1 cellular context compared by ENCODE assay signal in genomic region chr4:184474261-184475095, GRCh38.
TF ChIP-seq lines count a peak whose summit lies in the region.

IRF2 (minus strand) TSS chr4:184474550; CDS start chr4:184429064, 45,486 bp downstream.

TF ChIP-seq in HEK293, 187 proteins besides CTCF, POLR2A, EP300 and RAD21 (continued from another document and continues in another):
- no peak for TF ChIP-seq ZNF704 (tag by site-specific recombination; IDR thresholded peaks at IDR 0.05)
- TF ChIP-seq ZNF776 (tag by site-specific recombination; IDR thresholded peaks at IDR 0.05; ENCODE audit: borderline replicate concordance): no peak
- peak; percentile 68 for TF ChIP-seq ZFP37 (tag by site-specific recombination; IDR thresholded peaks at IDR 0.05)
- no peak for TF ChIP-seq KLF9 (tag by site-specific recombination; IDR thresholded peaks at IDR 0.05; ENCODE audit: low read depth)
- TF ChIP-seq ZNF274 (IDR thresholded peaks at IDR 0.05; ENCODE audit: low read length): no peak
- TF ChIP-seq ZNF274 (tag by site-specific recombination; IDR thresholded peaks at IDR 0.05; ENCODE audit: borderline replicate concordance): no peak
- no peak for TF ChIP-seq HOXD13 (CRISPR knock-in tag; IDR thresholded peaks at IDR 0.05; ENCODE audit: borderline replicate concordance)
- TF ChIP-seq TRIM28 (IDR thresholded peaks at IDR 0.05; ENCODE audit: borderline replicate concordance, low read length): no peak
- no peak for TF ChIP-seq ZNF157 (tag by site-specific recombination; IDR thresholded peaks at IDR 0.05)
- TF ChIP-seq ZNF341 (tag by site-specific recombination; IDR thresholded peaks at IDR 0.05; ENCODE audit: low read depth): peak; percentile 95
- TF ChIP-seq REPIN1 (tag by site-specific recombination; IDR thresholded peaks at IDR 0.05; ENCODE audit: low read depth): no peak
- TF ChIP-seq PRDM1 (tag by site-specific recombination; IDR thresholded peaks at IDR 0.05): peak; percentile 78
- TF ChIP-seq ZNF324 (tag by site-specific recombination; IDR thresholded peaks at IDR 0.05): no peak
- TF ChIP-seq EGR2 (tag by site-specific recombination; IDR thresholded peaks at IDR 0.05; ENCODE audit: low read depth): peak; percentile 53
- no peak for TF ChIP-seq ZNF600 (tag by site-specific recombination; IDR thresholded peaks at IDR 0.05)
- peak; percentile 75 for TF ChIP-seq ZEB2 (tag by site-specific recombination; IDR thresholded peaks at IDR 0.05)
- no peak for TF ChIP-seq ZNF169 (tag by site-specific recombination; IDR thresholded peaks at IDR 0.05)
- no peak for TF ChIP-seq ZNF529 (tag by site-specific recombination; IDR thresholded peaks at IDR 0.05; ENCODE audit: insufficient replicate concordance)
- no peak for TF ChIP-seq ZNF138 (tag by site-specific recombination; IDR thresholded peaks at IDR 0.05; ENCODE audit: borderline replicate concordance)
- no peak for TF ChIP-seq ZNF184 (tag by site-specific recombination; IDR thresholded peaks at IDR 0.05)
- TF ChIP-seq ZNF214 (tag by site-specific recombination; IDR thresholded peaks at IDR 0.05; ENCODE audit: borderline replicate concordance): no peak
- no peak for TF ChIP-seq HOXC10 (CRISPR knock-in tag; IDR thresholded peaks at IDR 0.05)
- TF ChIP-seq ZNF426 (tag by site-specific recombination; IDR thresholded peaks at IDR 0.05): no peak
- TF ChIP-seq MYNN (tag by site-specific recombination; IDR thresholded peaks at IDR 0.05; ENCODE audit: borderline replicate concordance): no peak
- peak; percentile 84 for TF ChIP-seq ZIC2 (tag by site-specific recombination; IDR thresholded peaks at IDR 0.05)
- TF ChIP-seq PRDM10 (tag by site-specific recombination; IDR thresholded peaks at IDR 0.05): no peak; the same call in 1 of the 2 replicates
- no peak for TF ChIP-seq ZNF416 (tag by site-specific recombination; IDR thresholded peaks at IDR 0.05)
- TF ChIP-seq ZNF843 (tag by site-specific recombination; IDR thresholded peaks at IDR 0.05): no peak
- no peak for TF ChIP-seq ZNF521 (tag by site-specific recombination; IDR thresholded peaks at IDR 0.05)
- TF ChIP-seq PATZ1 (tag by site-specific recombination; IDR thresholded peaks at IDR 0.05): peak; percentile 74
- TF ChIP-seq ZBTB20 (tag by site-specific recombination; IDR thresholded peaks at IDR 0.05): peak; percentile 31; the same call in 1 of the 2 replicates
- TF ChIP-seq KLF17 (tag by site-specific recombination; IDR thresholded peaks at IDR 0.05): no peak; the same call in 1 of the 2 replicates
- peak; percentile 99 for TF ChIP-seq ZNF398 (tag by site-specific recombination; IDR thresholded peaks at IDR 0.05)
- TF ChIP-seq YY2 (tag by site-specific recombination; IDR thresholded peaks at IDR 0.05): 0 out of 2 replicates have a peak, but pooled peaks have one; percentile 13
- peak; percentile 89 for TF ChIP-seq SP2 (tag by site-specific recombination; IDR thresholded peaks at IDR 0.05)
- no peak for TF ChIP-seq PRDM2 (tag by site-specific recombination; IDR thresholded peaks at IDR 0.05; ENCODE audit: borderline replicate concordance)
- no peak for TF ChIP-seq ZNF133 (tag by site-specific recombination; IDR thresholded peaks at IDR 0.05)
- no peak for TF ChIP-seq ZNF664 (tag by site-specific recombination; IDR thresholded peaks at IDR 0.05)
- TF ChIP-seq KLF10 (tag by site-specific recombination; IDR thresholded peaks at IDR 0.05): peak; percentile 82
- TF ChIP-seq ZNF571 (tag by site-specific recombination; IDR thresholded peaks at IDR 0.05): no peak
- no peak for TF ChIP-seq ZFP69B (tag by site-specific recombination; IDR thresholded peaks at IDR 0.05)
- TF ChIP-seq ZSCAN16 (tag by site-specific recombination; IDR thresholded peaks at IDR 0.05): no peak
- no peak for TF ChIP-seq ZNF692 (tag by site-specific recombination; IDR thresholded peaks at IDR 0.05)
- TF ChIP-seq ZNF394 (tag by site-specific recombination; IDR thresholded peaks at IDR 0.05; ENCODE audit: borderline replicate concordance): no peak
- no peak for TF ChIP-seq ZNF596 (tag by site-specific recombination; IDR thresholded peaks at IDR 0.05)
- TF ChIP-seq ZNF16 (tag by site-specific recombination; IDR thresholded peaks at IDR 0.05; ENCODE audit: low read depth): no peak
- TF ChIP-seq IKZF3 (tag by site-specific recombination; IDR thresholded peaks at IDR 0.05): no peak
- TF ChIP-seq MEIS1 (CRISPR knock-in tag; IDR thresholded peaks at IDR 0.05; ENCODE audit: borderline replicate concordance): no peak
- TF ChIP-seq KLF7 (tag by site-specific recombination; IDR thresholded peaks at IDR 0.05; ENCODE audit: borderline replicate concordance): no peak
- no peak for TF ChIP-seq ELK4 (IDR thresholded peaks at IDR 0.05; ENCODE audit: borderline replicate concordance, low read depth, low read length)
